1 cellular context compared by ENCODE assay signal in the genomic region with DNA sequence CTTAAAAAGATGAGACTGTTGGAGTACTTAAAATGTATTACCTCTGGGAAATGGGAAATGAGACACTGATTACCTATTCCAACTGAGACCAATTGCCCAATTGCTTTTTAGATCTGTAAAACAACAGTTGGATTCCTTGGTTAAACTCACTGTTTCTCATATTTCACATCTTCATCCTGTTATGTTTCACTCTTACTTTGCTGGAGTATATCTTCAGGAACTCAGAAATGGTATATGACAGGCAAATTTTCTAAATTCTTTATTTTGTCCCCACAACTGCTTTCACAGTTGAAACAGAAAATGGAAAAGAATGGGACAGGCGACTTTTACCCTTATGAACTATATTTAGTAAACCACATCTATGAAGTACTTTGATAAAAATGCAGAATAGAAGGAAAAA.
A peak's percentile ranks its signal among the peaks of the same experiment; 100 is the strongest.
TF ChIP-seq lines count a peak whose summit lies in the region.

No MANE protein-coding gene starts in this region.

TF ChIP-seq in SK-N-SH, 30 proteins besides CTCF, POLR2A, EP300 and RAD21 (continued from another document):
- TF ChIP-seq, protein P1, sequence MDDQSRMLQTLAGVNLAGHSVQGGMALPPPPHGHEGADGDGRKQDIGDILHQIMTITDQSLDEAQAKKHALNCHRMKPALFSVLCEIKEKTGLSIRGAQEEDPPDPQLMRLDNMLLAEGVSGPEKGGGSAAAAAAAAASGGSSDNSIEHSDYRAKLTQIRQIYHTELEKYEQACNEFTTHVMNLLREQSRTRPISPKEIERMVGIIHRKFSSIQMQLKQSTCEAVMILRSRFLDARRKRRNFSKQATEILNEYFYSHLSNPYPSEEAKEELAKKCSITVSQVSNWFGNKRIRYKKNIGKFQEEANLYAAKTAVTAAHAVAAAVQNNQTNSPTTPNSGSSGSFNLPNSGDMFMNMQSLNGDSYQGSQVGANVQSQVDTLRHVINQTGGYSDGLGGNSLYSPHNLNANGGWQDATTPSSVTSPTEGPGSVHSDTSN (IDR thresholded peaks at IDR 0.05) = peak; percentile 59; the same call in 1 of the 2 replicates
- no peak for TF ChIP-seq FOXJ3 (CRISPR knock-in tag; IDR thresholded peaks at IDR 0.05)
- TF ChIP-seq YY1 (IDR thresholded peaks at IDR 0.05; ENCODE audit: low read depth) = no peak
- TF ChIP-seq SIN3A (IDR thresholded peaks at IDR 0.05; ENCODE audit: borderline replicate concordance, low read depth, low read length) = no peak
- TF ChIP-seq NRF1 (IDR thresholded peaks at IDR 0.05; ENCODE audit: low read depth, low read length) = no peak
- no peak for TF ChIP-seq ELF1 (IDR thresholded peaks at IDR 0.05)
- 0 out of 2 replicates have a peak, but pooled peaks have one; percentile 26 for TF ChIP-seq MEF2A (IDR thresholded peaks at IDR 0.05; ENCODE audit: borderline replicate concordance, low read depth)
- TF ChIP-seq TCF12 (IDR thresholded peaks at IDR 0.05) = peak; percentile 82
- no peak for TF ChIP-seq POLR2AphosphoS5 (IDR thresholded peaks at IDR 0.05; ENCODE audit: low read depth, low read length)
